8 cellular contexts compared by ENCODE assay signal in genomic region chr4:77075869-77076801, GRCh38. TPM values are rescaled to one million over a fixed set of nuclear protein-coding genes. Genes with fewer than 3 reads are reported as not detected.
DNase-seq lines count a peak whose midpoint lies in the region; ATAC-seq and TF ChIP-seq lines count a peak whose summit lies in the region.

TSS of gene CCNI (minus strand) at chr4:77075989. CDS start at chr4:77066362, 9,627 bp downstream.

- peak within 1 kb of the TSS; percentile 81 for H2AFZ ChIP-seq in PC-9

- H3K27ac ChIP-seq in PC-9: peak within 1 kb of the TSS; percentile 86

- CTCF ChIA-PET in PC-9 (lab: Charles Lee): no interaction called here

- H3K4me1 ChIP-seq in PC-9 (replicated peaks; ENCODE audit: insufficient read depth): no peaks in the 10 kb centered on the region

- BruUV-seq in PC-9 (replicated peaks; lab: Mats Ljungman, UMichigan): TSS peak; percentile 73

- DNase-seq in DMS153 treated with DMSO at 0.1 percent for 48 hours (lab: John Stamatoyannopoulos, UW; ENCODE audit: unreplicated experiment) (peak; percentile 96), KBM-7 (peak; percentile 98), PC-9 (peak; percentile 62 to 87), epithelial cell of proximal tubule (ENCODE audit: low read depth) (peak; percentile 86), mucosa of gallbladder (ENCODE audit: low spot score) (peak; percentile 95)
- peak; percentile 92 for DNase-seq in activated T-cell treated with anti-CD3 and anti-CD28 coated beads, Interleukin-2, amount 50 U/mL, for 1 hour
- DNase-seq in stimulated activated CD8-positive, alpha-beta memory T cell treated with anti-CD3 and anti-CD28 coated beads, Interleukin-4, amount 100 ng/mL, for 4 hours (ENCODE audit: low read depth in 2 of 2, low spot score in 1 of 2): peak; percentile 75 to 86

- TF ChIP-seq CTCF in PC-9 (conservative IDR thresholded peaks at IDR 0.05) (no peak), epithelial cell of proximal tubule (conservative IDR thresholded peaks at IDR 0.05; ENCODE audit: low read depth, low read length) (no peak)

- POLR2A ChIA-PET in PC-9 (lab: Charles Lee; ENCODE audit: unreplicated experiment): interaction anchor here (0.7 kb wide), 1 partner anchor 118 kb away, joined by 5 read pairs; no protein-coding TSS in a partner anchor

- no peaks in the 10 kb centered on the region for H3K9me3 ChIP-seq in PC-9 (ENCODE audit: insufficient read depth, low read depth)

- H3K79me2 ChIP-seq in PC-9 (ENCODE audit: low read depth): peaks cover 37% of the 10 kb centered on the region

- H3K4me3 ChIP-seq in PC-9 (peak within 1 kb of the TSS; percentile 62), epithelial cell of proximal tubule (ENCODE audit: low read depth, low read length) (peak within 1 kb of the TSS; percentile 64)

- peak; percentile 59 for ATAC-seq in GM21717 (IDR thresholded peaks at IDR 0.05; ENCODE audit: unreplicated experiment)

- H3K4me2 ChIP-seq in PC-9: peak within 1 kb of the TSS; percentile 76

- intact Hi-C loops in PC-9 (cut with micrococcal nuclease; ENCODE audit: unreplicated experiment): loop anchor here (1.0 to 2.0 kb wide), 2 partner anchors 17 to 80 kb away; no protein-coding TSS in a partner anchor

- in situ Hi-C loops in KBM-7 (cut with MboI; ENCODE audit: low pct_unique_long_range_greater_than_20kb, low sequenced_read_pairs): no loop called here

- H3K36me3 ChIP-seq in PC-9 (ENCODE audit: low read depth): no peaks in the 10 kb centered on the region

- H3K9me2 ChIP-seq in PC-9 (ENCODE audit: insufficient read depth): no peaks in the 10 kb centered on the region

- H4K20me1 ChIP-seq in PC-9 (ENCODE audit: insufficient read depth): peaks cover 10% of the 10 kb centered on the region; the same call in 1 of the 2 replicates

- H3F3A ChIP-seq in PC-9 (ENCODE audit: insufficient read depth, low read depth): no peaks in the 10 kb centered on the region

- H3K27me3 ChIP-seq in PC-9 (ENCODE audit: insufficient read depth, low read depth): no peaks in the 10 kb centered on the region

RNA-seq across cellular contexts. Expression of gene CCNI, which starts in this region (rescaled TPM):
- total RNA-seq in PC-9 (2021) (155 and 238 TPM in 2 replicates), epithelial cell of proximal tubule (116 and 200 TPM in 2 replicates), mucosa of gallbladder (396 TPM)

Comparison
In these comparisons a context has a peak if more than half of its experiments do, and no peak if none do; other contexts are left out.
1. Peak in every context shown above with its lines: DNase-seq, ATAC-seq, H3K4me3 ChIP-seq and H3K27ac ChIP-seq.